In genomic region chr19:54137913-54138776, GRCh38 we compare ENCODE assay signal across 6 cellular contexts. TPM values are rescaled to one million over a fixed set of nuclear protein-coding genes. Genes with fewer than 3 reads are reported as not detected.
A peak's percentile ranks its signal among the peaks of the same experiment; 100 is the strongest.
DNase-seq lines count a peak whose midpoint lies in the region; ATAC-seq and TF ChIP-seq lines count a peak whose summit lies in the region.

No MANE protein-coding gene starts in this region.

- ATAC-seq in heart right ventricle, result peak in 1 of 8 donors; percentile 1
- ATAC-seq in left ventricle myocardium superior, result no peak
- ATAC-seq in HG03108 (IDR thresholded peaks at IDR 0.05; ENCODE audit: unreplicated experiment), result no peak
- ATAC-seq in GM19023 (IDR thresholded peaks at IDR 0.05; ENCODE audit: unreplicated experiment), result no peak

- peak overlapping the region; percentile 86 to 100 (median 99) for H3K4me3 ChIP-seq in heart right ventricle
- H3K4me3 ChIP-seq in parathyroid adenoma (ENCODE audit: low read depth, low read length), result peak overlapping the region; percentile 85

- DNase-seq in heart right ventricle (no peak), left ventricle myocardium superior (no peak)

- intact Hi-C loops in heart right ventricle (cut with DNase I) (loop anchor here in 2 of 10 donors (1.0 to 2.0 kb wide), 2 partner anchors 23 kb away; partner anchors contain the start of genes PRPF31 (in 2 of the 2) and TFPT (in 2 of the 2)), left ventricle myocardium superior (cut with micrococcal nuclease) (no loop called here)

- H3K4me1 ChIP-seq in heart right ventricle (peaks cover 16 to 51% (median 39%) of the 10 kb centered on the region in 9 donors), parathyroid adenoma (peaks cover 7% of the 10 kb centered on the region)

- peak in 1 of 9 donors; percentile 19 for TF ChIP-seq CTCF in heart right ventricle (IDR thresholded peaks at IDR 0.05)
- peak; percentile 15 for TF ChIP-seq CTCF in parathyroid adenoma (IDR thresholded peaks at IDR 0.05)

- no peaks in the 10 kb centered on the region for H3K9me3 ChIP-seq in heart right ventricle
- no peaks in the 10 kb centered on the region for H3K9me3 ChIP-seq in parathyroid adenoma (ENCODE audit: control insufficient read depth, low read length)

- H3K9ac ChIP-seq in parathyroid adenoma, result peak overlapping the region; percentile 99

- peak overlapping the region; percentile 89 for H2AFZ ChIP-seq in parathyroid adenoma

- H3K27me3 ChIP-seq in heart right ventricle, result peaks cover 0 to 6% (median 0%) of the 10 kb centered on the region in 7 donors
- H3K27me3 ChIP-seq in parathyroid adenoma (ENCODE audit: control insufficient read depth, insufficient read depth, low read length), result no peaks in the 10 kb centered on the region

- H3K4me2 ChIP-seq in parathyroid adenoma (ENCODE audit: low read length), result peak overlapping the region; percentile 78

- WGBS in heart right ventricle, 2 donors, result 2% methylated on average over 67 to 90 of the region's 90 CpGs

- H3K27ac ChIP-seq in heart right ventricle (peak overlapping the region; percentile 86 to 99 (median 98)), cingulate gyrus (ENCODE audit: low read depth, low read length) (peak overlapping the region; percentile 84), parathyroid adenoma (peak overlapping the region; percentile 92)

- peaks cover 18% of the 10 kb centered on the region for H3K79me2 ChIP-seq in parathyroid adenoma

- H3K36me3 ChIP-seq in heart right ventricle (peaks cover 0 to 33% (median 8%) of the 10 kb centered on the region in 9 donors), parathyroid adenoma (ENCODE audit: control insufficient read depth, insufficient read depth, low read length) (no peaks in the 10 kb centered on the region)

RNA-seq across cellular contexts. Expression of gene CNOT3, which starts 0.6 kb away (rescaled TPM):
- total RNA-seq in heart right ventricle (10 to 100 TPM; 16.0 to 25.9 (median 20.9) TPM), left ventricle myocardium superior (23.2 TPM)
- polyA plus RNA-seq in heart right ventricle, result 10 to 100 TPM; 14.5 to 27.8 TPM

RNA-seq across cellular contexts. Expression of gene LENG1, which starts 21.4 kb away (rescaled TPM):
- 1 to 10 TPM; 5.4 to 8.4 (median 6.9) TPM for total RNA-seq in heart right ventricle
- polyA plus RNA-seq in heart right ventricle, result 10 to 100 TPM; 14.6 to 16.9 TPM
- 5.9 TPM for total RNA-seq in left ventricle myocardium superior

RNA-seq across cellular contexts. Expression of gene PRPF31, which starts 22.6 kb away (rescaled TPM):
- total RNA-seq in heart right ventricle (10 to 100 TPM; 35.9 to 46.4 (median 43.0) TPM), left ventricle myocardium superior (43.2 TPM)
- polyA plus RNA-seq in heart right ventricle, result 10 to 100 TPM; 52.1 to 52.8 TPM

RNA-seq across cellular contexts. Expression of gene TFPT, which starts 22.7 kb away (rescaled TPM):
- total RNA-seq in heart right ventricle (10 to 100 TPM; 11.0 to 16.8 (median 12.9) TPM), left ventricle myocardium superior (14.3 TPM)
- 10 to 100 TPM; 26.0 to 33.8 TPM for polyA plus RNA-seq in heart right ventricle

RNA-seq across cellular contexts. Expression of gene TMC4, which starts 34.8 kb away (rescaled TPM):
- total RNA-seq in heart right ventricle (1 to 10 TPM in 9 of 10 donors, under 1 TPM in 1; 0.59 to 5.5 (median 2.1) TPM), left ventricle myocardium superior (1.7 TPM)
- 10 to 100 TPM in 1 of 2 donors, 1 to 10 TPM in 1; 1.6 to 11.6 TPM for polyA plus RNA-seq in heart right ventricle
